19 cellular contexts compared by ENCODE assay signal in genomic region chr10:79088613-79089355, GRCh38. TPM values are rescaled to one million over a fixed set of nuclear protein-coding genes. Genes with fewer than 3 reads are reported as not detected.
A peak's percentile ranks its signal among the peaks of the same experiment; 100 is the strongest.
DNase-seq lines count a peak whose midpoint lies in the region; ATAC-seq, FAIRE-seq and TF ChIP-seq lines count a peak whose summit lies in the region.
"Had no signal": no experiment of that assay in that cellular context is flagged by ENCODE, and none has a peak within 500 bp of the region (broad histone marks: within the 10 kb centered on the region; RNA-seq: fewer than 3 reads in every experiment).

No MANE protein-coding gene starts in this region.

- FAIRE-seq in keratinocyte (lab: Jason Lieb, UNC) (no peak), small intestine (lab: Jason Lieb, UNC) (no peak)
- FAIRE-seq: D721Med had no signal

- CTCF ChIA-PET in AG04450 (lab: Charles Lee): interaction anchor here (0.9 to 1.3 kb wide), 2 partner anchors 107 kb away, joined by 4 to 5 read pairs; no protein-coding TSS in a partner anchor

- peak overlapping the region; percentile 11 for H3K27ac ChIP-seq in AG04450 (ENCODE audit: low read depth, low read length)
- H3K27ac ChIP-seq in KOPT-K1 (ENCODE audit: low read depth, low read length, poor library complexity, severe bottlenecking): peak overlapping the region; percentile 54
- H3K27ac ChIP-seq in keratinocyte (ENCODE audit: control insufficient read depth, insufficient read depth, low read length): no peak overlapping the region
- H3K27ac ChIP-seq in gastrocnemius medialis: peak overlapping the region in 3 of 4 donors; percentile 67 to 94 (median 93)
- H3K27ac ChIP-seq in adrenal gland: peak overlapping the region in 2 of 5 donors; percentile 8 to 24
- peak overlapping the region in 1 of 2 donors; percentile 6 for H3K27ac ChIP-seq in small intestine (ENCODE audit: low read depth in 1 of 2, low read length in 1 of 2)
- H3K27ac ChIP-seq: PC-9, SJCRH30 had no signal

- DNase-seq in AG04450 (ENCODE audit: low read depth, low spot score): no peak
- DNase-seq in keratinocyte (ENCODE audit: low read depth, low spot score): no peak
- DNase-seq in gastrocnemius medialis: no peak
- no peak for DNase-seq in kidney glomerular epithelial cell (lab: John Stamatoyannopoulos, UW)
- no peak for DNase-seq in adrenal gland
- DNase-seq in NCI-H345 treated with DMSO at 0.1 percent for 48 hours (lab: John Stamatoyannopoulos, UW; ENCODE audit: unreplicated experiment): no peak
- no peak for DNase-seq in small intestine
- DNase-seq: activated CD4-positive, alpha-beta T cell treated with anti-CD3 and anti-CD28 coated beads for 4 hours; activated CD8-positive, alpha-beta memory T cell treated with anti-CD3 and anti-CD28 coated beads, Interleukin-2, amount 10 ng/mL, durations not matched to agents 7 days and 5 days; mesenchymal stem cell; naive B cell; NCI-H1105 treated with DMSO at 0.1 percent for 48 hours; NCI-H2029 treated with DMSO at 0.1 percent for 48 hours; PC-9; SJCRH30; tibial artery had no signal

- H4K20me1 ChIP-seq in keratinocyte (ENCODE audit: control insufficient read depth, extremely low read depth, insufficient read depth, low read length): peaks cover 2% of the 10 kb centered on the region

- peak overlapping the region; percentile 50 for H3K4me2 ChIP-seq in keratinocyte (ENCODE audit: control insufficient read depth, extremely low read depth, insufficient read depth, low read depth, low read length)
- H3K4me2 ChIP-seq: PC-9 had no signal

- peaks cover 5% of the 10 kb centered on the region for H3K9me1 ChIP-seq in keratinocyte (ENCODE audit: control insufficient read depth, extremely low read depth, insufficient read depth, low read length)

- no peak overlapping the region for H3K9ac ChIP-seq in keratinocyte (ENCODE audit: control insufficient read depth, extremely low read depth, insufficient read depth, low read length)

- H3K36me3 ChIP-seq in KOPT-K1 (ENCODE audit: insufficient read depth, low read length) (no peaks in the 10 kb centered on the region), keratinocyte (ENCODE audit: control insufficient read depth in 2 of 2, extremely low read depth in 1 of 2, insufficient read depth in 2 of 2, low read length in 2 of 2) (no peaks in the 10 kb centered on the region), gastrocnemius medialis (no peaks in the 10 kb centered on the region), adrenal gland (replicated peaks in 1 of 2) (no peaks in the 10 kb centered on the region), small intestine (ENCODE audit: control insufficient read depth in 2 of 2, insufficient read depth in 2 of 2, low read length in 2 of 2) (no peaks in the 10 kb centered on the region)
- H3K36me3 ChIP-seq: ascending aorta, SJCRH30, tibial artery had no signal

- H3K9me3 ChIP-seq in AG04450 (ENCODE audit: control insufficient read depth, insufficient read depth, low read length) (no peaks in the 10 kb centered on the region), KOPT-K1 (ENCODE audit: insufficient read depth, low read length, poor library complexity, severe bottlenecking) (no peaks in the 10 kb centered on the region), keratinocyte (ENCODE audit: control insufficient read depth, low read depth, low read length) (no peaks in the 10 kb centered on the region), gastrocnemius medialis (no peaks in the 10 kb centered on the region), adrenal gland (replicated peaks in 1 of 3) (no peaks in the 10 kb centered on the region), small intestine (ENCODE audit: control insufficient read depth, low read depth) (no peaks in the 10 kb centered on the region)
- H3K9me3 ChIP-seq: ascending aorta, SJCRH30, tibial artery had no signal

- POLR2A ChIA-PET in AG04450 (lab: Yijun Ruan, JAX): interaction anchor here (0.6 kb wide), 1 partner anchor 21 kb away, joined by 3 read pairs; no protein-coding TSS in a partner anchor

- H3K4me3 ChIP-seq in AG04450 (ENCODE audit: low read depth, low read length) (no peak overlapping the region), keratinocyte (ENCODE audit: control insufficient read depth in 2 of 3, extremely low read depth in 1 of 3, insufficient read depth in 2 of 3, low read depth in 1 of 3, low read length in 3 of 3) (no peak overlapping the region), gastrocnemius medialis (no peak overlapping the region), adrenal gland (no peak overlapping the region), small intestine (ENCODE audit: low read depth in 1 of 2, low read length in 2 of 2) (no peak overlapping the region)
- H3K4me3 ChIP-seq: ascending aorta, PC-9, SJCRH30, tibial artery had no signal

- TF ChIP-seq CTCF in AG04450 (IDR thresholded peaks at IDR 0.05; ENCODE audit: low read depth, low read length) (no peak), keratinocyte (optimal IDR thresholded peaks at IDR 0.05 in 1 of 3, IDR thresholded peaks at IDR 0.05 in 1 of 3, conservative IDR thresholded peaks at IDR 0.05 in 1 of 3; ENCODE audit: extremely low read depth in 1 of 3, insufficient read depth in 2 of 3, low read length in 3 of 3) (no peak), gastrocnemius medialis (IDR thresholded peaks at IDR 0.05 in 4 of 5, conservative IDR thresholded peaks at IDR 0.05 in 1 of 5) (no peak), adrenal gland (IDR thresholded peaks at IDR 0.05) (no peak)

- no peak for ATAC-seq in gastrocnemius medialis
- ATAC-seq: activated CD8-positive, alpha-beta memory T cell treated with anti-CD3 and anti-CD28 coated beads, Interleukin-2, amount 10 ng/mL, durations not matched to agents 7 days and 5 days had no signal

- H3K27me3 ChIP-seq in AG04450 (ENCODE audit: control insufficient read depth, insufficient read depth, low read length) (no peaks in the 10 kb centered on the region), keratinocyte (ENCODE audit: control insufficient read depth, extremely low read depth, insufficient read depth, low read length) (no peaks in the 10 kb centered on the region), gastrocnemius medialis (no peaks in the 10 kb centered on the region), adrenal gland (no peaks in the 10 kb centered on the region), small intestine (ENCODE audit: control insufficient read depth in 2 of 2, insufficient read depth in 2 of 2, low read length in 2 of 2) (no peaks in the 10 kb centered on the region)
- H3K27me3 ChIP-seq: ascending aorta, SJCRH30, tibial artery had no signal

- intact Hi-C loops in gastrocnemius medialis (cut with DNase I; ENCODE audit: low total_unique reads) (no loop called here), adrenal gland (cut with DNase I) (no loop called here)

- TF ChIP-seq POLR2A in gastrocnemius medialis (IDR thresholded peaks at IDR 0.05): no peak
- TF ChIP-seq POLR2A in adrenal gland (IDR thresholded peaks at IDR 0.05): no peak

- peaks cover 24% of the 10 kb centered on the region for H3K4me1 ChIP-seq in keratinocyte (ENCODE audit: control insufficient read depth, extremely low read depth, insufficient read depth, low read length)
- peaks cover 67 to 93% of the 10 kb centered on the region in 2 donors for H3K4me1 ChIP-seq in gastrocnemius medialis
- H3K4me1 ChIP-seq in adrenal gland (replicated peaks in 1 of 2): peaks cover 17 to 76% of the 10 kb centered on the region in 2 donors
- H3K4me1 ChIP-seq in small intestine (ENCODE audit: control insufficient read depth in 2 of 2, insufficient read depth in 1 of 2, low read depth in 1 of 2, low read length in 1 of 2): peaks cover 2 to 10% of the 10 kb centered on the region in 2 donors

- dilution Hi-C loops in keratinocyte (cut with MboI; ENCODE audit: extremely low pct_ligation_motif_present, low sequenced_read_pairs): no loop called here

- peaks cover 16% of the 10 kb centered on the region for H3K79me2 ChIP-seq in keratinocyte (ENCODE audit: control insufficient read depth, insufficient read depth, low read length)

- in situ Hi-C loops in gastrocnemius medialis (cut with MboI; ENCODE audit: low sequenced_read_pairs in 4 of 4): loop anchor here in 2 of 4 donors (10.0 to 25.0 kb wide), 3 partner anchors 66 to 1051 kb away; partner anchors contain the start of genes POLR3A (in 1 of the 2), RPS24 (in 1 of the 2) and ZCCHC24 (in 1 of the 2)

- WGBS in adrenal gland, 4 donors: 87 to 95% (median 91%) methylated on average over 4 to 15 of the region's 15 CpGs
- 81 to 83% (median 83%) methylated on average over 15 of the region's 15 CpGs for WGBS in small intestine, 3 donors

- H2AFZ ChIP-seq in keratinocyte (ENCODE audit: control insufficient read depth, low read length): no peak overlapping the region
- H2AFZ ChIP-seq: PC-9 had no signal

RNA-seq across cellular contexts. Expression of gene ZMIZ1, which starts 20.0 kb away (rescaled TPM):
- polyA plus RNA-seq in AG04450 (2011; rRNA removed) (7.6 and 12.8 TPM in 2 replicates), keratinocyte (1.5 to 4.7 TPM (median 1.8 TPM) in 3 replicates), adrenal gland (100 to 1,000 TPM in 1 of 3 donors, 10 to 100 TPM in 2; 17.9 to 109 (median 32.2) TPM), small intestine (10 to 100 TPM; 15.1 to 23.0 (median 16.8) TPM)
- 16.5 and 21.3 TPM in 2 replicates for polyA minus RNA-seq in AG04450 (2011; rRNA and poly(A)+ RNA removed)
- polyA plus RNA-seq in keratinocyte (2011; ENCODE audit: low read depth): 6.9 TPM
- 4.3 TPM in 2 replicates for polyA plus RNA-seq in keratinocyte (2011; cell fraction: cytosol; rRNA removed)
- 13.3 and 16.2 TPM in 2 replicates for polyA plus RNA-seq in keratinocyte (2011; cell fraction: nucleus; rRNA removed)
- 8.2 and 15.2 TPM in 2 replicates for polyA plus RNA-seq in keratinocyte (2012; ENCODE audit: low replicate concordance)
- polyA minus RNA-seq in keratinocyte: 5.7 to 33.8 TPM (median 5.9 TPM) in 3 replicates
- 5.6 TPM for polyA minus RNA-seq in keratinocyte (2011; cell fraction: cytosol; rRNA and poly(A)+ RNA removed)
- polyA minus RNA-seq in keratinocyte (2011; cell fraction: nucleus; rRNA and poly(A)+ RNA removed): 11.6 and 15.2 TPM in 2 replicates
- total RNA-seq in gastrocnemius medialis (10 to 100 TPM; 22.7 to 37.5 (median 31.7) TPM), adrenal gland (100 to 1,000 TPM in 1 of 8 donors, 10 to 100 TPM in 7; 47.9 to 113 (median 58.7) TPM)
